In genomic region chr10:43265799-43266721, GRCh38 we compare ENCODE assay signal across 8 cellular contexts. TPM values are rescaled to one million over a fixed set of nuclear protein-coding genes. Genes with fewer than 3 reads are reported as not detected.
DNase-seq lines count a peak whose midpoint lies in the region; ATAC-seq and TF ChIP-seq lines count a peak whose summit lies in the region.

No MANE protein-coding gene starts in this region.

- TF ChIP-seq CTCF in nephron (IDR thresholded peaks at IDR 0.05; ENCODE audit: unreplicated experiment in 3 of 3) = peak in 1 of 3 experiments; percentile 32

- CTCF ChIA-PET in activated CD4-positive, alpha-beta T cell treated with anti-CD3 and anti-CD28 coated beads, Interleukin-2, amount 10 ng/mL, durations not matched to agents 7 days and 5 days (lab: Charles Lee) = interaction anchor here (0.6 to 1.9 kb wide), 14 partner anchors 9 to 183 kb away, joined by 3 to 6 read pairs (median 3); no protein-coding TSS in a partner anchor

- POLR2A ChIA-PET in activated CD4-positive, alpha-beta T cell treated with anti-CD3 and anti-CD28 coated beads, Interleukin-2, amount 10 ng/mL, durations not matched to agents 7 days and 5 days (lab: Charles Lee) = no interaction called here

- H3K4me3 Mint-ChIP-seq in activated CD4-positive, alpha-beta T cell treated with anti-CD3 and anti-CD28 coated beads, Interleukin-2, amount 10 ng/mL, durations not matched to agents 7 days and 5 days = peak overlapping the region; percentile 76
- peak overlapping the region; percentile 74 to 79 (median 78) for H3K4me3 Mint-ChIP-seq in nephron

- peaks cover 7% of the 10 kb centered on the region for H3K4me1 Mint-ChIP-seq in activated CD4-positive, alpha-beta T cell treated with anti-CD3 and anti-CD28 coated beads, Interleukin-2, amount 10 ng/mL, durations not matched to agents 7 days and 5 days
- H3K4me1 Mint-ChIP-seq in nephron = no peaks in the 10 kb centered on the region

- DNase-seq in NCI-H1092 treated with DMSO at 0.1 percent for 48 hours (lab: John Stamatoyannopoulos, UW) = peak; percentile 8
- DNase-seq in NCI-H1092 (lab: John Stamatoyannopoulos, UW) = no peak
- peak; percentile 54 for DNase-seq in activated CD4-positive, alpha-beta T cell treated with anti-CD3 and anti-CD28 coated beads, Interleukin-2, amount 10 ng/mL, durations not matched to agents 7 days and 5 days
- peak; percentile 22 for DNase-seq in effector CD4-positive, alpha-beta T cell
- no peak for DNase-seq in Ammon's horn (ENCODE audit: low spot score)

- no peaks in the 10 kb centered on the region for H3K9me3 Mint-ChIP-seq in activated CD4-positive, alpha-beta T cell treated with anti-CD3 and anti-CD28 coated beads, Interleukin-2, amount 10 ng/mL, durations not matched to agents 7 days and 5 days
- H3K9me3 Mint-ChIP-seq in nephron = no peaks in the 10 kb centered on the region

- peaks cover 59% of the 10 kb centered on the region for H3K27me3 Mint-ChIP-seq in activated CD4-positive, alpha-beta T cell treated with anti-CD3 and anti-CD28 coated beads, Interleukin-2, amount 10 ng/mL, durations not matched to agents 7 days and 5 days
- H3K27me3 Mint-ChIP-seq in nephron (ENCODE audit: low read depth) = peaks cover 84% of the 10 kb centered on the region

- ATAC-seq in GM21367 (IDR thresholded peaks at IDR 0.05; ENCODE audit: unreplicated experiment) = no peak
- ATAC-seq in GM18858 (IDR thresholded peaks at IDR 0.05; ENCODE audit: unreplicated experiment) = no peak

- peak overlapping the region; percentile 85 for H3K27ac Mint-ChIP-seq in activated CD4-positive, alpha-beta T cell treated with anti-CD3 and anti-CD28 coated beads, Interleukin-2, amount 10 ng/mL, durations not matched to agents 7 days and 5 days
- no peak overlapping the region for H3K27ac Mint-ChIP-seq in nephron

- H3K36me3 Mint-ChIP-seq in activated CD4-positive, alpha-beta T cell treated with anti-CD3 and anti-CD28 coated beads, Interleukin-2, amount 10 ng/mL, durations not matched to agents 7 days and 5 days (ENCODE audit: low read depth) = no peaks in the 10 kb centered on the region
- H3K36me3 Mint-ChIP-seq in nephron (ENCODE audit: low read depth) = no peaks in the 10 kb centered on the region

RNA-seq across cellular contexts. Expression of gene RASGEF1A, which starts 0.8 kb away (rescaled TPM):
- 1 to 10 TPM; 1.6 to 2.3 TPM for total RNA-seq in activated CD4-positive, alpha-beta T cell treated with anti-CD3 and anti-CD28 coated beads, Interleukin-2, amount 10 ng/mL, durations not matched to agents 7 days and 5 days

Comparison
In these comparisons a context has a peak if more than half of its experiments do, and no peak if none do; other contexts are left out.
1. DNase-seq: peak in NCI-H1092 treated with DMSO at 0.1 percent for 48 hours (single experiment), activated CD4-positive, alpha-beta T cell treated with anti-CD3 and anti-CD28 coated beads, Interleukin-2, amount 10 ng/mL, durations not matched to agents 7 days and 5 days (single experiment) and effector CD4-positive, alpha-beta T cell (single experiment); none in NCI-H1092 (single experiment) and Ammon's horn (single experiment).